29 cellular contexts compared by ENCODE assay signal in genomic region chr5:178466342-178466741, GRCh38.
"Had no signal": no experiment of that assay in that cellular context is flagged by ENCODE, and none has a peak within 500 bp of the region (broad histone marks: within the 10 kb centered on the region; RNA-seq: fewer than 3 reads in every experiment).

No MANE protein-coding gene starts in this region.

- H3K4me2 ChIP-seq: smooth muscle cell had no signal

- H3K27me3 ChIP-seq: brain microvascular endothelial cell, heart left ventricle, ovary, stomach, thyroid gland, upper lobe of right lung had no signal

- H3K27ac Mint-ChIP-seq: activated CD4-positive, alpha-beta memory T cell treated with anti-CD3 and anti-CD28 coated beads, Interleukin-2, amount 10 ng/mL, durations not matched to agents 7 days and 5 days; activated CD4-positive, alpha-beta T cell treated with anti-CD3 and anti-CD28 coated beads, Interleukin-2, amount 10 ng/mL, durations not matched to agents 24 days and 14 days; activated T-helper 1 cell treated with anti-CD3 and anti-CD28 coated beads, Interleukin-12 subunit alpha, Interleukin-12 subunit beta, Interleukin-2, Interleukin-4 antibody, amounts not matched to agents 30 ng/mL and 10 ng/mL and 1 ng/mL, durations not matched to agents 14 hours and 24 hours and 36 hours; immature natural killer cell; naive thymus-derived CD8-positive, alpha-beta T cell; stimulated activated naive B cell treated with anti-CD40 and anti-IgM and Interleukin-4, amounts not matched to agents 10 μg/mL and 1 μg/mL and 100 μg/mL, for 72 hours; T-helper 17 cell had no signal

- H3K4me1 ChIP-seq: psoas muscle had no signal

- DNase-seq: activated CD4-positive, alpha-beta memory T cell treated with anti-CD3 and anti-CD28 coated beads, Interleukin-2, amount 10 ng/mL, durations not matched to agents 7 days and 5 days; activated CD4-positive, alpha-beta T cell treated with anti-CD3 and anti-CD28 coated beads, Interleukin-2, amount 10 ng/mL, durations not matched to agents 24 days and 14 days; activated CD4-positive, CD25-positive, alpha-beta regulatory T cell treated with anti-CD3 and anti-CD28 coated beads, Interleukin-2, amount 50 U/mL, for 72 hours; activated gamma-delta T cell treated with Interleukin-2 at 50 U/mL for 16 hours; activated naive CD4-positive, alpha-beta T cell treated with anti-CD3 and anti-CD28 coated beads, Interleukin-2, amount 50 U/mL, for 16 hours; amniotic stem cell; brain microvascular endothelial cell; foreskin fibroblast; heart left ventricle; hypothalamus; immature natural killer cell; kidney; left colon; naive thymus-derived CD8-positive, alpha-beta T cell; ovary; psoas muscle; stimulated activated CD4-positive, alpha-beta T cell treated with anti-CD3 and anti-CD28 coated beads, Interleukin-1b, Interleukin-23, amount 100 ng/mL, for 48 hours; stimulated activated CD4-positive, alpha-beta T cell treated with anti-CD3 and anti-CD28 coated beads, Interleukin-4, amount 100 ng/mL, for 4 hours; stimulated activated CD8-positive, alpha-beta memory T cell treated with anti-CD3 and anti-CD28 coated beads, Interleukin-4, amount 100 ng/mL, for 48 hours; stimulated activated naive B cell treated with anti-CD40 and anti-IgM and Interleukin-4, amounts not matched to agents 10 μg/mL and 1 μg/mL and 100 μg/mL, for 72 hours; stomach; T-helper 17 cell; T1000; thyroid gland; upper lobe of right lung had no signal

- H3K9me3 Mint-ChIP-seq: activated CD4-positive, alpha-beta memory T cell treated with anti-CD3 and anti-CD28 coated beads, Interleukin-2, amount 10 ng/mL, durations not matched to agents 7 days and 5 days; activated CD4-positive, alpha-beta T cell treated with anti-CD3 and anti-CD28 coated beads, Interleukin-2, amount 10 ng/mL, durations not matched to agents 24 days and 14 days; activated T-helper 1 cell treated with anti-CD3 and anti-CD28 coated beads, Interleukin-12 subunit alpha, Interleukin-12 subunit beta, Interleukin-2, Interleukin-4 antibody, amounts not matched to agents 30 ng/mL and 10 ng/mL and 1 ng/mL, durations not matched to agents 14 hours and 24 hours and 36 hours; immature natural killer cell; naive thymus-derived CD8-positive, alpha-beta T cell; stimulated activated naive B cell treated with anti-CD40 and anti-IgM and Interleukin-4, amounts not matched to agents 10 μg/mL and 1 μg/mL and 100 μg/mL, for 72 hours had no signal

- H3K27ac ChIP-seq: brain microvascular endothelial cell, ovary, psoas muscle had no signal

- H3K4me1 Mint-ChIP-seq: activated CD4-positive, alpha-beta memory T cell treated with anti-CD3 and anti-CD28 coated beads, Interleukin-2, amount 10 ng/mL, durations not matched to agents 7 days and 5 days; activated CD4-positive, alpha-beta T cell treated with anti-CD3 and anti-CD28 coated beads, Interleukin-2, amount 10 ng/mL, durations not matched to agents 24 days and 14 days; immature natural killer cell; T-helper 17 cell had no signal

- H3K36me3 ChIP-seq: brain microvascular endothelial cell, heart left ventricle, ovary, stomach, thyroid gland, upper lobe of right lung had no signal

- H3K4me3 ChIP-seq: coronary artery, heart left ventricle, ovary, psoas muscle, smooth muscle cell, stomach, thyroid gland, upper lobe of right lung had no signal

- H3K36me3 Mint-ChIP-seq: immature natural killer cell; naive thymus-derived CD8-positive, alpha-beta T cell; stimulated activated naive B cell treated with anti-CD40 and anti-IgM and Interleukin-4, amounts not matched to agents 10 μg/mL and 1 μg/mL and 100 μg/mL, for 72 hours had no signal

- H3K9me3 ChIP-seq: heart left ventricle, ovary, psoas muscle, stomach, thyroid gland, upper lobe of right lung had no signal

- H3K4me3 Mint-ChIP-seq: activated CD4-positive, alpha-beta memory T cell treated with anti-CD3 and anti-CD28 coated beads, Interleukin-2, amount 10 ng/mL, durations not matched to agents 7 days and 5 days; activated CD4-positive, alpha-beta T cell treated with anti-CD3 and anti-CD28 coated beads, Interleukin-2, amount 10 ng/mL, durations not matched to agents 24 days and 14 days; activated T-helper 1 cell treated with anti-CD3 and anti-CD28 coated beads, Interleukin-12 subunit alpha, Interleukin-12 subunit beta, Interleukin-2, Interleukin-4 antibody, amounts not matched to agents 30 ng/mL and 10 ng/mL and 1 ng/mL, durations not matched to agents 14 hours and 24 hours and 36 hours; immature natural killer cell; naive thymus-derived CD8-positive, alpha-beta T cell; stimulated activated naive B cell treated with anti-CD40 and anti-IgM and Interleukin-4, amounts not matched to agents 10 μg/mL and 1 μg/mL and 100 μg/mL, for 72 hours; T-helper 17 cell had no signal

- FAIRE-seq: astrocyte, kidney had no signal
